Comparison of ENCODE assay signal across 8 cellular contexts in the genomic region with DNA sequence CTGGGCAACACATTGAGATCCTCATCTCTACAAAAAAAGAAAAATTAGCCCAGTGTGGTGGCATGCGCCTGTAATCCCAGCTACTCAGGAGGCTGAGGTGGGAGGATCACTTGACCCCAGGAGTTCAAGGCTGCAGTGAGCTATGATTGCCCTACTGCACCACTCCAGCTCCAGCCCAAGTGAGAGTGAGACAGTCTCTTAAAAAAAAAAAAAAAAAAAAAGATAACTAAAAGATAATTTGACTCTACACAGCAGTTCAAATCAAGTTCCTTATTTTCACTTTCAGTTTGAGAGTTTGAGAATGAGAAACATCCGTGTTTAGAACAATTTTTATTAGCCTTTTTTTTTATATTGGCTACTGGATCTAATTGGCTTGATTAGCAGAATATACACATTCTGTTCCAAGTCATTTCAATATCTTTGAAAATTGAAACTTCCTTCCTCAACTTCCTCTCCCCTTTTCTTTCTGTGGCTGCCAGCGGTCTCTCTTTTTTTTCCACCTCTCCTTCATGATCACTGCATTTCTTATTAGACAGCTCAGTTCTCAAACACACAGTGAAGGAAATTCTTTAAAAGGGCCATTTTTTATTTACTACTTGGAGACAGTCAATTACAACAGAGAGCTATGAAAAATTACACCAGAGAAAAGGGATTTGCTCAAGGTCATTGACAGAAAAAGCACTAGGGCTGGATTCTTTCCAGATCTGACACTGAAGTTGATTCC. TPM values are rescaled to one million over a fixed set of nuclear protein-coding genes. Genes with fewer than 3 reads are reported as not detected.
DNase-seq lines count a peak whose midpoint lies in the region; ATAC-seq, FAIRE-seq and TF ChIP-seq lines count a peak whose summit lies in the region.

No MANE protein-coding gene starts in this region.

- peaks cover 21% of the 10 kb centered on the region for H3K9me3 ChIP-seq in BLaER1
- H3K9me3 ChIP-seq in K562 (replicated peaks; ENCODE audit: control insufficient read depth, insufficient read depth, low read depth, low read length) = no peaks in the 10 kb centered on the region
- H3K9me3 ChIP-seq in mucosa of rectum (ENCODE audit: control insufficient read depth in 2 of 2, low read length in 2 of 2) = no peaks in the 10 kb centered on the region

- H3K27me3 ChIP-seq in BLaER1 (no peaks in the 10 kb centered on the region), KMS-11 (ENCODE audit: insufficient read depth, low read depth) (no peaks in the 10 kb centered on the region), K562 (ENCODE audit: control insufficient read depth in 2 of 2, insufficient read depth in 2 of 2, low read length in 2 of 2) (no peaks in the 10 kb centered on the region), mucosa of rectum (ENCODE audit: control insufficient read depth in 2 of 2, insufficient read depth in 2 of 2, low read length in 2 of 2) (no peaks in the 10 kb centered on the region)

- TF ChIP-seq EP300 in K562 (IDR thresholded peaks at IDR 0.05; ENCODE audit: low read length) = no peak

- CTCF ChIA-PET in K562 (lab: Yijun Ruan, JAX; ENCODE audit: low intra/inter-chr PET ratio) = no interaction called here

- no peaks in the 10 kb centered on the region for H3K36me3 ChIP-seq in BLaER1
- H3K36me3 ChIP-seq in KMS-11 (ENCODE audit: insufficient read depth) = no peaks in the 10 kb centered on the region
- H3K36me3 ChIP-seq in K562 (ENCODE audit: control insufficient read depth, insufficient read depth, low read length) = no peaks in the 10 kb centered on the region
- H3K36me3 ChIP-seq in mucosa of rectum (ENCODE audit: control insufficient read depth in 2 of 2, insufficient read depth in 2 of 2, low read length in 2 of 2) = no peaks in the 10 kb centered on the region

- no peaks in the 10 kb centered on the region for H3K9me1 ChIP-seq in K562 (ENCODE audit: control insufficient read depth, insufficient read depth, low read length)

- H4K20me1 ChIP-seq in BLaER1 = no peaks in the 10 kb centered on the region
- no peaks in the 10 kb centered on the region for H4K20me1 ChIP-seq in KMS-11 (ENCODE audit: insufficient read depth)
- no peaks in the 10 kb centered on the region for H4K20me1 ChIP-seq in K562 (replicated peaks; ENCODE audit: control insufficient read depth, insufficient read depth, low read length)

- no peak for TF ChIP-seq POLR2A in K562 (conservative IDR thresholded peaks at IDR 0.05)

- peak overlapping the region; percentile 82 for H3K4me2 ChIP-seq in BLaER1
- H3K4me2 ChIP-seq in KMS-11 = peak overlapping the region; percentile 14
- H3K4me2 ChIP-seq in K562 (ENCODE audit: insufficient read depth, low read length) = peak overlapping the region; percentile 23; the same call in 1 of the 2 replicates

- peak; percentile 37 for FAIRE-seq in K562 (lab: Jason Lieb, UNC)

- DNase-seq in K562 (ENCODE audit: extremely low read depth in 1 of 4, low spot score in 3 of 4) (peak in 1 of 4 experiments; percentile 25), omental fat pad (ENCODE audit: low spot score) (no peak), cerebellum (ENCODE audit: low spot score) (no peak), DMS114 treated with DMSO at 0.1 percent for 48 hours (lab: John Stamatoyannopoulos, UW; ENCODE audit: unreplicated experiment) (no peak)

- intact Hi-C loops in K562 (cut with micrococcal nuclease) = no loop called here

- H3K4me3 ChIP-seq in BLaER1 = peak overlapping the region; percentile 59
- H3K4me3 ChIP-seq in KMS-11 (IDR thresholded peaks at IDR 0.05; ENCODE audit: insufficient read depth, low read depth, low read length) = no peak overlapping the region
- H3K4me3 ChIP-seq in K562 = peak overlapping the region; percentile 17; the same call in 1 of the 2 replicates
- peak overlapping the region in 1 of 2 donors; percentile 59 for H3K4me3 ChIP-seq in mucosa of rectum (ENCODE audit: low read length in 2 of 2)

- H3K27ac ChIP-seq in BLaER1 (peak overlapping the region; percentile 75), KMS-11 (no peak overlapping the region), K562 (ENCODE audit: extremely low read depth, low read depth, low read length) (peak overlapping the region; percentile 68; the same call in 1 of the 3 replicates), mucosa of rectum (ENCODE audit: low read depth in 2 of 2, low read length in 2 of 2) (peak overlapping the region; percentile 58 to 65)

- TF ChIP-seq RAD21 in K562 (CRISPR knock-in tag; conservative IDR thresholded peaks at IDR 0.05 in 1 of 2, IDR thresholded peaks at IDR 0.05 in 1 of 2) = no peak

- in situ Hi-C loops in K562 (cut with MboI) = no loop called here

- TF ChIP-seq CTCF in KMS-11 (conservative IDR thresholded peaks at IDR 0.05; ENCODE audit: low read depth, low read length) (no peak), K562 (IDR thresholded peaks at IDR 0.05 in 2 of 3, conservative IDR thresholded peaks at IDR 0.05 in 1 of 3; ENCODE audit: insufficient read depth in 2 of 3, low read depth in 1 of 3, low read length in 3 of 3) (no peak), omental fat pad (IDR thresholded peaks at IDR 0.05) (no peak)

- POLR2A ChIA-PET in K562 (lab: Yijun Ruan, JAX) = interaction anchor here (1.0 to 1.8 kb wide), 4 partner anchors 8 to 270 kb away, joined by 3 to 5 read pairs (median 4); partner anchors contain the start of gene LRRC59

- H3K4me1 ChIP-seq in BLaER1 = peaks cover 47% of the 10 kb centered on the region
- H3K4me1 ChIP-seq in KMS-11 (ENCODE audit: low read depth, poor library complexity, severe bottlenecking) = peaks cover 22% of the 10 kb centered on the region
- peaks cover 22 to 29% of the 10 kb centered on the region in 2 experiments for H3K4me1 ChIP-seq in K562 (replicated peaks in 1 of 2; ENCODE audit: control insufficient read depth in 2 of 2, insufficient read depth in 2 of 2, low read length in 2 of 2)
- peaks cover 15% of the 10 kb centered on the region in 2 donors for H3K4me1 ChIP-seq in mucosa of rectum (ENCODE audit: control insufficient read depth in 2 of 2, insufficient read depth in 2 of 2, low read length in 2 of 2)

- peak overlapping the region; percentile 69 for H3K9ac ChIP-seq in BLaER1
- H3K9ac ChIP-seq in KMS-11 = no peak overlapping the region
- peak overlapping the region in 1 of 2 experiments; percentile 58; a peak in 2 of 4 replicates for H3K9ac ChIP-seq in K562 (ENCODE audit: insufficient read depth in 1 of 2, low read depth in 2 of 2, low read length in 2 of 2)
- peak overlapping the region in 1 of 2 donors; percentile 3 for H3K9ac ChIP-seq in mucosa of rectum (ENCODE audit: low read depth in 1 of 2, low read length in 2 of 2)

- ATAC-seq in K562 (peak; percentile 25), omental fat pad (ENCODE audit: low FRiP score) (no peak), GM18520 (IDR thresholded peaks at IDR 0.05; ENCODE audit: unreplicated experiment) (no peak)

- peaks cover 3% of the 10 kb centered on the region; the same call in 1 of the 2 replicates for H3K79me2 ChIP-seq in KMS-11 (ENCODE audit: insufficient read depth, low read depth)
- no peaks in the 10 kb centered on the region for H3K79me2 ChIP-seq in K562 (ENCODE audit: control insufficient read depth, insufficient read depth, low read length)

- 14% methylated on average over 3 of the region's 3 CpGs for WGBS in K562 (ENCODE audit: insufficient coverage, low coverage, missing lambda C conversion rate)

- BruUV-seq in K562 (replicated peaks; lab: Mats Ljungman, UMichigan) = no TSS peak

- peak overlapping the region; percentile 41 for H2AFZ ChIP-seq in KMS-11 (ENCODE audit: low read depth)
- H2AFZ ChIP-seq in K562 (ENCODE audit: low read depth, low read length) = peak overlapping the region; percentile 86

RNA-seq across cellular contexts. Expression of gene ACSF2, which starts 4.5 kb away (rescaled TPM):
- total RNA-seq in K562 (2011; cell fraction: chromatin; rRNA removed; ENCODE audit: low replicate concordance) = 7.3 and 27.3 TPM in 2 replicates
- total RNA-seq in K562 (2011; cell fraction: nucleolus; rRNA removed) = 14.8 and 20.1 TPM in 2 replicates
- 10.8 and 12.2 TPM in 2 replicates for total RNA-seq in K562 (2011; cell fraction: nucleoplasm; rRNA removed)
- 3.1 and 5.0 TPM in 2 replicates for total RNA-seq in K562 (2014; rRNA removed)
- 2.3 and 2.9 TPM in 2 replicates for total RNA-seq in K562 (2014; rRNA removed; fragmentation: Illumina TruSeq; extraction: Trizol)
- total RNA-seq in K562 (2015; rRNA removed; fragmentation: Illumina TruSeq; extraction: Trizol) = 4.1 and 4.4 TPM in 2 replicates
- total RNA-seq in K562 (2021) = 6.1 and 6.2 TPM in 2 replicates
- polyA plus RNA-seq in K562 (2011; rRNA removed) = 3.5 and 11.4 TPM in 2 replicates
- polyA plus RNA-seq in K562 (2011; cell fraction: cytosol; rRNA removed) = 5.9 and 9.2 TPM in 2 replicates
- polyA plus RNA-seq in K562 (2011; cell fraction: nucleus; rRNA removed) = 22.4 and 48.3 TPM in 2 replicates
- polyA plus RNA-seq in K562 (2012) = 4.7 and 17.1 TPM in 2 replicates
- polyA plus RNA-seq in K562 (2014; fragmentation: Illumina TruSeq; extraction: Trizol) = 3.0 and 5.4 TPM in 2 replicates
- polyA plus RNA-seq in K562 (2014; fragmentation: Nextera tagmentation; extraction: Ambion mirVana) = 1 to 10 TPM in 1 of 2 experiments, under 1 TPM in 1; 0.89 to 1.5 TPM
- 4.9 and 7.2 TPM in 2 replicates for polyA plus RNA-seq in K562 (2014; rRNA removed)
- polyA minus RNA-seq in K562 (2011; rRNA and poly(A)+ RNA removed) = 6.7 and 8.8 TPM in 2 replicates
- 3.3 and 5.7 TPM in 2 replicates for polyA minus RNA-seq in K562 (2011; cell fraction: cytosol; rRNA and poly(A)+ RNA removed)
- 12.0 and 22.5 TPM in 2 replicates for polyA minus RNA-seq in K562 (2011; cell fraction: nucleus; rRNA and poly(A)+ RNA removed)
- 100 to 1,000 TPM in 1 of 4 donors, 10 to 100 TPM in 3; 36.6 to 140 (median 65.3) TPM for total RNA-seq in omental fat pad
- 7.2 TPM for total RNA-seq in cerebellum

RNA-seq across cellular contexts. Expression of gene LRRC59, which starts 24.1 kb away (rescaled TPM):
- 69.1 and 116 TPM in 2 replicates for total RNA-seq in K562 (2011; cell fraction: chromatin; rRNA removed; ENCODE audit: low replicate concordance)
- 92.4 and 122 TPM in 2 replicates for total RNA-seq in K562 (2011; cell fraction: nucleolus; rRNA removed)
- total RNA-seq in K562 (2011; cell fraction: nucleoplasm; rRNA removed) = 127 and 192 TPM in 2 replicates
- total RNA-seq in K562 (2014; rRNA removed) = 187 and 221 TPM in 2 replicates
- 154 and 156 TPM in 2 replicates for total RNA-seq in K562 (2014; rRNA removed; fragmentation: Illumina TruSeq; extraction: Trizol)
- 187 TPM in 2 replicates for total RNA-seq in K562 (2015; rRNA removed; fragmentation: Illumina TruSeq; extraction: Trizol)
- 223 and 244 TPM in 2 replicates for total RNA-seq in K562 (2021)
- 119 and 158 TPM in 2 replicates for polyA plus RNA-seq in K562 (2011; rRNA removed)
- polyA plus RNA-seq in K562 (2011; cell fraction: cytosol; rRNA removed) = 85.0 and 92.7 TPM in 2 replicates
- 52.0 and 69.3 TPM in 2 replicates for polyA plus RNA-seq in K562 (2011; cell fraction: nucleus; rRNA removed)
- polyA plus RNA-seq in K562 (2012) = 201 and 212 TPM in 2 replicates
- polyA plus RNA-seq in K562 (2014; fragmentation: Illumina TruSeq; extraction: Trizol) = 206 and 214 TPM in 2 replicates
- polyA plus RNA-seq in K562 (2014; fragmentation: Nextera tagmentation; extraction: Ambion mirVana) = 10 to 100 TPM; 27.8 to 38.7 TPM
- 118 and 134 TPM in 2 replicates for polyA plus RNA-seq in K562 (2014; rRNA removed)
- 198 and 249 TPM in 2 replicates for polyA minus RNA-seq in K562 (2011; rRNA and poly(A)+ RNA removed)
- polyA minus RNA-seq in K562 (2011; cell fraction: cytosol; rRNA and poly(A)+ RNA removed) = 104 and 126 TPM in 2 replicates
- polyA minus RNA-seq in K562 (2011; cell fraction: nucleus; rRNA and poly(A)+ RNA removed) = 35.8 and 66.0 TPM in 2 replicates
- 100 to 1,000 TPM in 3 of 4 donors, 10 to 100 TPM in 1; 53.6 to 193 (median 102) TPM for total RNA-seq in omental fat pad
- 35.9 TPM for total RNA-seq in cerebellum

RNA-seq across cellular contexts. Expression of gene CHAD, which starts 47.2 kb away (rescaled TPM):
- not detected in 2 replicates for total RNA-seq in K562 (2011; cell fraction: chromatin; rRNA removed; ENCODE audit: low replicate concordance)
- not detected in 2 replicates for total RNA-seq in K562 (2011; cell fraction: nucleolus; rRNA removed)
- total RNA-seq in K562 (2011; cell fraction: nucleoplasm; rRNA removed) = not detected in 2 replicates
- total RNA-seq in K562 (2014; rRNA removed) (not detected in 2 replicates), K562 (2014; rRNA removed; fragmentation: Illumina TruSeq; extraction: Trizol) (not detected in 2 replicates), K562 (2015; rRNA removed; fragmentation: Illumina TruSeq; extraction: Trizol) (not detected in 2 replicates), K562 (2021) (not detected in 2 replicates), omental fat pad (not detected), cerebellum (not detected)
- polyA plus RNA-seq in K562 (2011; rRNA removed) (not detected in 2 replicates), K562 (2014; fragmentation: Illumina TruSeq; extraction: Trizol) (not detected in 2 replicates), K562 (2014; fragmentation: Nextera tagmentation; extraction: Ambion mirVana) (not detected), K562 (2014; rRNA removed) (not detected in 2 replicates)
- not detected in 2 replicates for polyA plus RNA-seq in K562 (2011; cell fraction: cytosol; rRNA removed)
- polyA plus RNA-seq in K562 (2011; cell fraction: nucleus; rRNA removed) = not detected in 2 replicates
- polyA plus RNA-seq in K562 (2012) = 0.12 and 0.15 TPM in 2 replicates
- polyA minus RNA-seq in K562 (2011; rRNA and poly(A)+ RNA removed) = not detected in 2 replicates
- not detected in 2 replicates for polyA minus RNA-seq in K562 (2011; cell fraction: cytosol; rRNA and poly(A)+ RNA removed)
- not detected in 2 replicates for polyA minus RNA-seq in K562 (2011; cell fraction: nucleus; rRNA and poly(A)+ RNA removed)

RNA-seq across cellular contexts. Expression of gene EME1, which starts 48.4 kb away (rescaled TPM):
- total RNA-seq in K562 (2011; cell fraction: chromatin; rRNA removed; ENCODE audit: low replicate concordance) = 119 and 126 TPM in 2 replicates
- total RNA-seq in K562 (2011; cell fraction: nucleolus; rRNA removed) = 73.0 and 74.5 TPM in 2 replicates
- 64.3 and 82.1 TPM in 2 replicates for total RNA-seq in K562 (2011; cell fraction: nucleoplasm; rRNA removed)
- 18.8 and 28.0 TPM in 2 replicates for total RNA-seq in K562 (2014; rRNA removed)
- total RNA-seq in K562 (2014; rRNA removed; fragmentation: Illumina TruSeq; extraction: Trizol) = 17.6 and 21.4 TPM in 2 replicates
- total RNA-seq in K562 (2015; rRNA removed; fragmentation: Illumina TruSeq; extraction: Trizol) = 16.6 and 17.6 TPM in 2 replicates
- 16.8 and 20.1 TPM in 2 replicates for total RNA-seq in K562 (2021)
- 44.1 and 61.3 TPM in 2 replicates for polyA plus RNA-seq in K562 (2011; rRNA removed)
- 15.3 and 28.4 TPM in 2 replicates for polyA plus RNA-seq in K562 (2011; cell fraction: cytosol; rRNA removed)
- polyA plus RNA-seq in K562 (2011; cell fraction: nucleus; rRNA removed) = 254 and 409 TPM in 2 replicates
- polyA plus RNA-seq in K562 (2012) = 42.1 and 48.1 TPM in 2 replicates
- 20.9 and 24.0 TPM in 2 replicates for polyA plus RNA-seq in K562 (2014; fragmentation: Illumina TruSeq; extraction: Trizol)
- polyA plus RNA-seq in K562 (2014; fragmentation: Nextera tagmentation; extraction: Ambion mirVana) = 10 to 100 TPM; 14.6 to 27.4 TPM
- 28.7 TPM in 2 replicates for polyA plus RNA-seq in K562 (2014; rRNA removed)
- polyA minus RNA-seq in K562 (2011; rRNA and poly(A)+ RNA removed) = 24.1 and 34.7 TPM in 2 replicates
- 7.2 and 9.6 TPM in 2 replicates for polyA minus RNA-seq in K562 (2011; cell fraction: cytosol; rRNA and poly(A)+ RNA removed)
- polyA minus RNA-seq in K562 (2011; cell fraction: nucleus; rRNA and poly(A)+ RNA removed) = 28.1 and 57.5 TPM in 2 replicates
- 1 to 10 TPM in 1 of 4 donors, not detected in 3; 1.1 TPM for total RNA-seq in omental fat pad
- 4.7 TPM for total RNA-seq in cerebellum

RNA-seq across cellular contexts. Expression of gene MRPL27, which starts 48.5 kb away (rescaled TPM):
- total RNA-seq in K562 (2011; cell fraction: chromatin; rRNA removed; ENCODE audit: low replicate concordance) = 59.4 and 90.8 TPM in 2 replicates
- 82.5 and 90.0 TPM in 2 replicates for total RNA-seq in K562 (2011; cell fraction: nucleolus; rRNA removed)
- 74.9 and 93.1 TPM in 2 replicates for total RNA-seq in K562 (2011; cell fraction: nucleoplasm; rRNA removed)
- total RNA-seq in K562 (2014; rRNA removed) (99.4 and 102 TPM in 2 replicates), K562 (2014; rRNA removed; fragmentation: Illumina TruSeq; extraction: Trizol) (122 and 142 TPM in 2 replicates), K562 (2015; rRNA removed; fragmentation: Illumina TruSeq; extraction: Trizol) (123 and 127 TPM in 2 replicates), K562 (2021) (96.3 and 98.2 TPM in 2 replicates), omental fat pad (10 to 100 TPM; 48.9 to 71.0 (median 61.7) TPM), cerebellum (32.8 TPM)
- polyA plus RNA-seq in K562 (2011; rRNA removed) (127 and 146 TPM in 2 replicates), K562 (2014; fragmentation: Illumina TruSeq; extraction: Trizol) (103 and 105 TPM in 2 replicates), K562 (2014; fragmentation: Nextera tagmentation; extraction: Ambion mirVana) (100 to 1,000 TPM; 388 to 401 TPM), K562 (2014; rRNA removed) (138 and 143 TPM in 2 replicates)
- polyA plus RNA-seq in K562 (2011; cell fraction: cytosol; rRNA removed) = 138 and 159 TPM in 2 replicates
- 67.4 and 86.4 TPM in 2 replicates for polyA plus RNA-seq in K562 (2011; cell fraction: nucleus; rRNA removed)
- polyA plus RNA-seq in K562 (2012) = 72.3 and 119 TPM in 2 replicates
- polyA minus RNA-seq in K562 (2011; rRNA and poly(A)+ RNA removed) = 80.5 and 86.3 TPM in 2 replicates
- polyA minus RNA-seq in K562 (2011; cell fraction: cytosol; rRNA and poly(A)+ RNA removed) = 18.6 and 40.0 TPM in 2 replicates
- 31.5 and 50.3 TPM in 2 replicates for polyA minus RNA-seq in K562 (2011; cell fraction: nucleus; rRNA and poly(A)+ RNA removed)

Comparison
In these comparisons a context has a peak if more than half of its experiments do, and no peak if none do; other contexts are left out.
1. H3K4me2 ChIP-seq: peak in every context shown above with its lines; median percentile 82 in BLaER1; 23 in K562; 14 in KMS-11.